Comparison of ENCODE assay signal across 31 cellular contexts in the genomic region with DNA sequence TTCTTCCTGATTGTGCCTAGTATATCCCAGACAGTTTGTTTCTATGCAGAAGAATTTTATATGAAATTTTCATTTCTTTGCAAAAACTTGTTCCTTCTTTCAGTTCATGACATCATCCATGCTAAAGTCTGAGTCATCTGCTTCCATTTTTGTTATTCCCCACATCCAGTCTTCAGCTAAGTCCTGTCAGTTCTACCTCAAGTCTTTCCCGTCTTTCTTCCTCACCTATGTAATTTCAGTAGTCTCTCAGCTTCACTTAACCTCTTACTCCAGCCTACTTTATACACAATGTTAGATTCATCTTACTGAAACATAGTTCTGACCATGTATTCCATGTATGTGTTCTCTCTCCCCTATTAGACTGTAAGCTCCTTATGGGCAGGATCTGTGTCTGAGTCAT. TPM values are rescaled to one million over a fixed set of nuclear protein-coding genes. Genes with fewer than 3 reads are reported as not detected.
A peak's percentile ranks its signal among the peaks of the same experiment; 100 is the strongest.
DNase-seq lines count a peak whose midpoint lies in the region; ATAC-seq, FAIRE-seq and TF ChIP-seq lines count a peak whose summit lies in the region.
"Had no signal": no experiment of that assay in that cellular context is flagged by ENCODE, and none has a peak within 500 bp of the region (broad histone marks: within the 10 kb centered on the region; RNA-seq: fewer than 3 reads in every experiment).

No MANE protein-coding gene starts in this region.

- H3K36me3 ChIP-seq in left ventricle myocardium inferior (peaks cover 14% of the 10 kb centered on the region), brain microvascular endothelial cell (replicated peaks) (peaks cover 45% of the 10 kb centered on the region), skeletal muscle tissue (ENCODE audit: control insufficient read depth in 3 of 3, insufficient read depth in 3 of 3, low read length in 3 of 3) (peaks cover 0 to 8% (median 5%) of the 10 kb centered on the region in 3 donors)
- H3K36me3 ChIP-seq: ovary had no signal

- intact Hi-C loops in left ventricle myocardium inferior (cut with micrococcal nuclease) (no loop called here), Right ventricle myocardium superior (cut with DNase I) (no loop called here)

- H3K27me3 ChIP-seq in left ventricle myocardium inferior (ENCODE audit: low read depth) (no peaks in the 10 kb centered on the region), brain microvascular endothelial cell (replicated peaks) (no peaks in the 10 kb centered on the region), skeletal muscle tissue (ENCODE audit: control insufficient read depth in 3 of 3, insufficient read depth in 3 of 3, low read length in 3 of 3) (no peaks in the 10 kb centered on the region)
- H3K27me3 ChIP-seq: ascending aorta, BE2C, ovary, testis had no signal

- no peak overlapping the region for H3K9ac ChIP-seq in skeletal muscle tissue (ENCODE audit: low read depth in 1 of 3, low read length in 3 of 3)

- peak; percentile 33 for FAIRE-seq in H54 (lab: Jason Lieb, UNC)

- peaks cover 70% of the 10 kb centered on the region for H3K4me1 ChIP-seq in left ventricle myocardium inferior
- H3K4me1 ChIP-seq in skeletal muscle tissue (ENCODE audit: control insufficient read depth in 3 of 3, insufficient read depth in 3 of 3, low read length in 3 of 3) = peaks cover 10 to 25% (median 21%) of the 10 kb centered on the region in 3 donors
- H3K4me1 ChIP-seq: BE2C, HAP-1, testis had no signal

- H3K4me3 ChIP-seq in left ventricle myocardium inferior (no peak overlapping the region), brain microvascular endothelial cell (ENCODE audit: low read depth, low read length) (no peak overlapping the region), skeletal muscle tissue (ENCODE audit: low read length in 3 of 3) (no peak overlapping the region)
- H3K4me3 ChIP-seq: ascending aorta, HAP-1, mucosa of descending colon, ovary, testis had no signal

- H3K9me3 ChIP-seq in left ventricle myocardium inferior (replicated peaks) (no peaks in the 10 kb centered on the region), skeletal muscle tissue (ENCODE audit: control insufficient read depth in 3 of 3, low read length in 3 of 3) (no peaks in the 10 kb centered on the region)
- H3K9me3 ChIP-seq: ascending aorta, BE2C, HAP-1, mucosa of descending colon, ovary, testis had no signal

- in situ Hi-C loops in brain microvascular endothelial cell (cut with HindIII; ENCODE audit: low pct_ligation_motif_present, low sequenced_read_pairs) = no loop called here

- TF ChIP-seq POLR2A in H54 (IDR thresholded peaks at IDR 0.05; ENCODE audit: low read depth, low read length) = no peak

- ATAC-seq in Right ventricle myocardium superior (ENCODE audit: poor library complexity) (no peak), GM19452 (IDR thresholded peaks at IDR 0.05; ENCODE audit: unreplicated experiment) (no peak)
- ATAC-seq: mucosa of descending colon, Panc1 had no signal

- TF ChIP-seq CTCF in left ventricle myocardium inferior (IDR thresholded peaks at IDR 0.05; ENCODE audit: borderline replicate concordance) (no peak), brain microvascular endothelial cell (IDR thresholded peaks at IDR 0.05; ENCODE audit: low read depth, low read length, missing control alignments) (no peak)

- peak overlapping the region; percentile 74 for H3K27ac ChIP-seq in left ventricle myocardium inferior (replicated peaks)
- peak overlapping the region; percentile 33 for H3K27ac ChIP-seq in brain microvascular endothelial cell
- H3K27ac ChIP-seq in skeletal muscle tissue (ENCODE audit: low read depth, low read length) = peak overlapping the region; percentile 73
- H3K27ac ChIP-seq: ascending aorta, HL-60, ovary, testis, WERI-Rb-1 had no signal

- DNase-seq in left ventricle myocardium inferior = no peak
- DNase-seq in Right ventricle myocardium superior = no peak
- no peak for DNase-seq in H54 (ENCODE audit: insufficient read length, low spot score)
- DNase-seq in brain microvascular endothelial cell = no peak
- DNase-seq in cortex of kidney (lab: John Stamatoyannopoulos, UW) = no peak
- DNase-seq in OCI-M2 (lab: John Stamatoyannopoulos, UW; ENCODE audit: unreplicated experiment) = no peak
- DNase-seq: ACHN; activated CD4-positive, alpha-beta T cell treated with anti-CD3 and anti-CD28 coated beads, Interleukin-2, amount 50 U/mL, for 1 hour; activated CD8-positive, alpha-beta memory T cell treated with anti-CD3 and anti-CD28 coated beads, Interleukin-2, amount 50 U/mL, for 4 hours; BE2C; central memory CD4-positive, alpha-beta T cell; COR-L47; GF-D8; kidney glomerular epithelial cell; mucosa of descending colon; NCI-H1092 treated with DMSO at 0.1 percent for 48 hours; NCI-H187 treated with DMSO at 0.1 percent for 48 hours; NCI-H526 treated with DMSO at 0.1 percent for 48 hours; ovary; right cardiac atrium; SHP77 treated with DMSO at 0.1 percent for 48 hours; stimulated activated CD4-positive, alpha-beta T cell treated with anti-CD3 and anti-CD28 coated beads, Interleukin-2, amount 100 ng/mL, for 48 hours; T1000; testis; WERI-Rb-1 had no signal

RNA-seq across cellular contexts. Expression of gene G3BP1, which starts 39.2 kb away (rescaled TPM):
- total RNA-seq in left ventricle myocardium inferior (95.0 TPM), Right ventricle myocardium superior (105 TPM), skeletal muscle tissue (109 TPM)

RNA-seq across cellular contexts. Expression of gene ATOX1, which starts 52.5 kb away (rescaled TPM):
- 65.4 TPM for total RNA-seq in left ventricle myocardium inferior
- 61.7 TPM for total RNA-seq in Right ventricle myocardium superior
- total RNA-seq in skeletal muscle tissue = 20.4 TPM
